Comparison of ENCODE assay signal across 3 cellular contexts in genomic region chr1:40057310-40058030, GRCh38.
TF ChIP-seq lines count a peak whose summit lies in the region.

No MANE protein-coding gene starts in this region.

TF ChIP-seq in GM12878, 131 proteins besides CTCF, POLR2A, EP300 and RAD21 (continues in another document):
- TF ChIP-seq RFX5 (IDR thresholded peaks at IDR 0.05; ENCODE audit: low read depth, low read length) (no peak), ESRRA (IDR thresholded peaks at IDR 0.05; ENCODE audit: low read length) (no peak), CREM (IDR thresholded peaks at IDR 0.05; ENCODE audit: low read depth) (no peak), IRF5 (IDR thresholded peaks at IDR 0.05; ENCODE audit: borderline replicate concordance) (no peak), POLR2AphosphoS2 (IDR thresholded peaks at IDR 0.05; ENCODE audit: low read depth, low read length) (no peak), BRCA1 (IDR thresholded peaks at IDR 0.05; ENCODE audit: low read depth, low read length) (no peak), SRF (IDR thresholded peaks at IDR 0.05; ENCODE audit: low read depth in 2 of 2, low read length in 2 of 2) (no peak)
- TF ChIP-seq, protein P1, sequence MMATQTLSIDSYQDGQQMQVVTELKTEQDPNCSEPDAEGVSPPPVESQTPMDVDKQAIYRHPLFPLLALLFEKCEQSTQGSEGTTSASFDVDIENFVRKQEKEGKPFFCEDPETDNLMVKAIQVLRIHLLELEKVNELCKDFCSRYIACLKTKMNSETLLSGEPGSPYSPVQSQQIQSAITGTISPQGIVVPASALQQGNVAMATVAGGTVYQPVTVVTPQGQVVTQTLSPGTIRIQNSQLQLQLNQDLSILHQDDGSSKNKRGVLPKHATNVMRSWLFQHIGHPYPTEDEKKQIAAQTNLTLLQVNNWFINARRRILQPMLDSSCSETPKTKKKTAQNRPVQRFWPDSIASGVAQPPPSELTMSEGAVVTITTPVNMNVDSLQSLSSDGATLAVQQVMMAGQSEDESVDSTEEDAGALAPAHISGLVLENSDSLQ (IDR thresholded peaks at IDR 0.05), result no peak
- TF ChIP-seq, protein P2, sequence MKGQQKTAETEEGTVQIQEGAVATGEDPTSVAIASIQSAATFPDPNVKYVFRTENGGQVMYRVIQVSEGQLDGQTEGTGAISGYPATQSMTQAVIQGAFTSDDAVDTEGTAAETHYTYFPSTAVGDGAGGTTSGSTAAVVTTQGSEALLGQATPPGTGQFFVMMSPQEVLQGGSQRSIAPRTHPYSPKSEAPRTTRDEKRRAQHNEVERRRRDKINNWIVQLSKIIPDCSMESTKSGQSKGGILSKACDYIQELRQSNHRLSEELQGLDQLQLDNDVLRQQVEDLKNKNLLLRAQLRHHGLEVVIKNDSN (IDR thresholded peaks at IDR 0.05; ENCODE audit: borderline replicate concordance, extremely low read length, insufficient read depth, low read depth, low read length), result no peak
- TF ChIP-seq, protein P3, sequence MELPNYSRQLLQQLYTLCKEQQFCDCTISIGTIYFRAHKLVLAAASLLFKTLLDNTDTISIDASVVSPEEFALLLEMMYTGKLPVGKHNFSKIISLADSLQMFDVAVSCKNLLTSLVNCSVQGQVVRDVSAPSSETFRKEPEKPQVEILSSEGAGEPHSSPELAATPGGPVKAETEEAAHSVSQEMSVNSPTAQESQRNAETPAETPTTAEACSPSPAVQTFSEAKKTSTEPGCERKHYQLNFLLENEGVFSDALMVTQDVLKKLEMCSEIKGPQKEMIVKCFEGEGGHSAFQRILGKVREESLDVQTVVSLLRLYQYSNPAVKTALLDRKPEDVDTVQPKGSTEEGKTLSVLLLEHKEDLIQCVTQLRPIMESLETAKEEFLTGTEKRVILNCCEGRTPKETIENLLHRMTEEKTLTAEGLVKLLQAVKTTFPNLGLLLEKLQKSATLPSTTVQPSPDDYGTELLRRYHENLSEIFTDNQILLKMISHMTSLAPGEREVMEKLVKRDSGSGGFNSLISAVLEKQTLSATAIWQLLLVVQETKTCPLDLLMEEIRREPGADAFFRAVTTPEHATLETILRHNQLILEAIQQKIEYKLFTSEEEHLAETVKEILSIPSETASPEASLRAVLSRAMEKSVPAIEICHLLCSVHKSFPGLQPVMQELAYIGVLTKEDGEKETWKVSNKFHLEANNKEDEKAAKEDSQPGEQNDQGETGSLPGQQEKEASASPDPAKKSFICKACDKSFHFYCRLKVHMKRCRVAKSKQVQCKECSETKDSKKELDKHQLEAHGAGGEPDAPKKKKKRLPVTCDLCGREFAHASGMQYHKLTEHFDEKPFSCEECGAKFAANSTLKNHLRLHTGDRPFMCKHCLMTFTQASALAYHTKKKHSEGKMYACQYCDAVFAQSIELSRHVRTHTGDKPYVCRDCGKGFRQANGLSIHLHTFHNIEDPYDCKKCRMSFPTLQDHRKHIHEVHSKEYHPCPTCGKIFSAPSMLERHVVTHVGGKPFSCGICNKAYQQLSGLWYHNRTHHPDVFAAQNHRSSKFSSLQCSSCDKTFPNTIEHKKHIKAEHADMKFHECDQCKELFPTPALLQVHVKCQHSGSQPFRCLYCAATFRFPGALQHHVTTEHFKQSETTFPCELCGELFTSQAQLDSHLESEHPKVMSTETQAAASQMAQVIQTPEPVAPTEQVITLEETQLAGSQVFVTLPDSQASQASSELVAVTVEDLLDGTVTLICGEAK (IDR thresholded peaks at IDR 0.05; ENCODE audit: borderline replicate concordance), result no peak

TF ChIP-seq in neural cell, 6 proteins besides CTCF, POLR2A, EP300 and RAD21:
- TF ChIP-seq TAF1 (IDR thresholded peaks at IDR 0.05; ENCODE audit: low read depth) (no peak), MXI1 (conservative IDR thresholded peaks at IDR 0.05; ENCODE audit: poor library complexity, severe bottlenecking) (no peak), EZH2 (IDR thresholded peaks at IDR 0.05; ENCODE audit: borderline replicate concordance, insufficient read depth, low read length, poor library complexity, severe bottlenecking) (no peak), REST (IDR thresholded peaks at IDR 0.05; ENCODE audit: borderline replicate concordance) (no peak), SMC3 (conservative IDR thresholded peaks at IDR 0.05; ENCODE audit: poor library complexity) (no peak), POLR2AphosphoS5 (IDR thresholded peaks at IDR 0.05) (no peak)

TF ChIP-seq in SK-N-SH treated with all-trans-retinoic acid at 6 μM for 48 hours, 23 proteins besides CTCF, POLR2A, EP300 and RAD21:
- TF ChIP-seq OSR1 (CRISPR knock-in tag; IDR thresholded peaks at IDR 0.05), result no peak
- no peak for TF ChIP-seq CSDC2 (CRISPR knock-in tag; IDR thresholded peaks at IDR 0.05)
- no peak for TF ChIP-seq ZFP3 (CRISPR knock-in tag; IDR thresholded peaks at IDR 0.05)
